In genomic region chr11:60988658-60989057, GRCh38 we compare ENCODE assay signal across 23 cellular contexts. TPM values are rescaled to one million over a fixed set of nuclear protein-coding genes. Genes with fewer than 3 reads are reported as not detected.
DNase-seq lines count a peak whose midpoint lies in the region; ATAC-seq and TF ChIP-seq lines count a peak whose summit lies in the region.
"Had no signal": no experiment of that assay in that cellular context is flagged by ENCODE, and none has a peak within 500 bp of the region (broad histone marks: within the 10 kb centered on the region; RNA-seq: fewer than 3 reads in every experiment).

No MANE protein-coding gene starts in this region.

- peaks cover 27% of the 10 kb centered on the region for H3K36me3 ChIP-seq in CD4-positive, alpha-beta memory T cell (ENCODE audit: insufficient read depth, low read length)
- H3K36me3 ChIP-seq: neural progenitor cell, tibial nerve had no signal

- no peak for TF ChIP-seq CTCF in omental fat pad (IDR thresholded peaks at IDR 0.05)

- H3K36me3 Mint-ChIP-seq in CD4-positive, alpha-beta memory T cell: peaks cover 36 to 75% of the 10 kb centered on the region in 2 donors
- H3K36me3 Mint-ChIP-seq: brain, neural progenitor cell had no signal

- CTCF ChIA-PET in CD4-positive, alpha-beta memory T cell (lab: Charles Lee; ENCODE audit: partially characterized antibody): interaction anchor here (1.3 to 2.1 kb wide), 2 partner anchors 10 to 54 kb away, joined by 3 to 9 read pairs; no protein-coding TSS in a partner anchor

- intact Hi-C loops in CD4-positive, alpha-beta memory T cell (cut with micrococcal nuclease): loop anchor here (5.0 kb wide), 1 partner anchor 124 kb away; no protein-coding TSS in a partner anchor

- peaks cover 95% of the 10 kb centered on the region for H3K4me1 ChIP-seq in CD4-positive, alpha-beta memory T cell (ENCODE audit: insufficient read depth, low read length)
- H3K4me1 ChIP-seq: tibial nerve had no signal

- peak; percentile 21 for DNase-seq in activated CD4-positive, alpha-beta T cell treated with anti-CD3 and anti-CD28 coated beads for 48 hours
- no peak for DNase-seq in activated CD4-positive, alpha-beta T cell treated with anti-CD3 and anti-CD28 coated beads, Interleukin-2, amount 50 U/mL, for 1 hour
- no peak for DNase-seq in CD4-positive, alpha-beta memory T cell
- DNase-seq in activated CD8-positive, alpha-beta memory T cell treated with anti-CD3 and anti-CD28 coated beads, Interleukin-2, amount 50 U/mL, for 48 hours: peak; percentile 54
- DNase-seq in islet precursor cell (peak; percentile 26), HUDEP-2 (lab: John Stamatoyannopoulos, UW; ENCODE audit: unreplicated experiment in 76 of 76) (no peak), omental fat pad (ENCODE audit: low spot score) (no peak), GOT3 (lab: John Stamatoyannopoulos, UW) (no peak)
- DNase-seq: activated gamma-delta T cell; DND-41; foreskin fibroblast; NCI-H1436; NCI-H2171; NCI-H69; OCI-M1; SIG-M5; stimulated activated CD4-positive, alpha-beta T cell treated with anti-CD3 and anti-CD28 coated beads, Interleukin-12 subunit alpha, Interleukin-12 subunit beta, amount 100 ng/mL, for 4 hours; stimulated activated naive B cell treated with anti-CD40 and anti-IgM and Interleukin-4, amounts not matched to agents 10 μg/mL and 1 μg/mL and 100 μg/mL, for 72 hours had no signal

- H3K27ac Mint-ChIP-seq in CD4-positive, alpha-beta memory T cell: peak overlapping the region; percentile 88 to 100 (median 97)
- H3K27ac Mint-ChIP-seq: brain, neural progenitor cell had no signal

- H3K4me3 Mint-ChIP-seq in CD4-positive, alpha-beta memory T cell: peak overlapping the region; percentile 58 to 82 (median 72)
- H3K4me3 Mint-ChIP-seq: neural progenitor cell; stimulated activated naive B cell treated with anti-CD40 and anti-IgM and Interleukin-4, amounts not matched to agents 10 μg/mL and 1 μg/mL and 100 μg/mL, for 72 hours had no signal

- H3K27ac ChIP-seq in CD4-positive, alpha-beta memory T cell (ENCODE audit: low read depth, low read length): peak overlapping the region; percentile 92
- H3K27ac ChIP-seq: A549, neural progenitor cell, tibial nerve had no signal

- POLR2A ChIA-PET in CD4-positive, alpha-beta memory T cell (lab: Charles Lee; ENCODE audit: partially characterized antibody): interaction anchor here (1.6 to 6.6 kb wide), 12 partner anchors 8 to 124 kb away, joined by 5 to 157 read pairs (median 48); partner anchors contain the start of gene CD5

- H3K9me3 Mint-ChIP-seq in CD4-positive, alpha-beta memory T cell: no peaks in the 10 kb centered on the region
- H3K9me3 Mint-ChIP-seq: brain; neural progenitor cell; stimulated activated naive B cell treated with anti-CD40 and anti-IgM and Interleukin-4, amounts not matched to agents 10 μg/mL and 1 μg/mL and 100 μg/mL, for 72 hours had no signal

- H3K9me3 ChIP-seq in CD4-positive, alpha-beta memory T cell (ENCODE audit: control insufficient read depth in 1 of 2, low read length in 2 of 2): no peaks in the 10 kb centered on the region
- H3K9me3 ChIP-seq: A549, tibial nerve had no signal

- H3K4me3 ChIP-seq in CD4-positive, alpha-beta memory T cell (ENCODE audit: low read length in 2 of 2): peak overlapping the region in 1 of 2 donors; percentile 15
- H3K4me3 ChIP-seq: A549, neural progenitor cell, tibial nerve had no signal

- H3K27me3 Mint-ChIP-seq in CD4-positive, alpha-beta memory T cell: no peaks in the 10 kb centered on the region
- H3K27me3 Mint-ChIP-seq: stimulated activated naive B cell treated with anti-CD40 and anti-IgM and Interleukin-4, amounts not matched to agents 10 μg/mL and 1 μg/mL and 100 μg/mL, for 72 hours had no signal

- no peak for ATAC-seq in omental fat pad (ENCODE audit: low FRiP score)

- peaks cover 66 to 91% (median 80%) of the 10 kb centered on the region in 4 donors for H3K4me1 Mint-ChIP-seq in CD4-positive, alpha-beta memory T cell

- H3K27me3 ChIP-seq in CD4-positive, alpha-beta memory T cell (ENCODE audit: insufficient read depth, low read length): no peaks in the 10 kb centered on the region
- H3K27me3 ChIP-seq: neural progenitor cell had no signal

RNA-seq across cellular contexts. Expression of gene CD6, which starts 17.2 kb away (rescaled TPM):
- total RNA-seq in CD4-positive, alpha-beta memory T cell: 100 to 1,000 TPM; 414 to 428 TPM
- 100 to 1,000 TPM; 281 to 298 TPM for polyA plus RNA-seq in CD4-positive, alpha-beta memory T cell
- 1 to 10 TPM in 3 of 4 donors, under 1 TPM in 1; 0.79 to 6.5 (median 2.2) TPM for total RNA-seq in omental fat pad
- total RNA-seq: renal cortical epithelial cell had no signal

RNA-seq across cellular contexts. Expression of gene SLC15A3, which starts 36.7 kb away (rescaled TPM):
- total RNA-seq in CD4-positive, alpha-beta memory T cell: 1 to 10 TPM; 4.6 to 5.4 TPM
- under 1 TPM in 1 of 2 donors, not detected in 1; 0.29 TPM for polyA plus RNA-seq in CD4-positive, alpha-beta memory T cell
- total RNA-seq in omental fat pad: 10 to 100 TPM; 17.6 to 56.0 (median 32.3) TPM
- polyA plus RNA-seq: A549 had no signal

Comparison
In these comparisons a context has a peak if more than half of its experiments do, and no peak if none do; other contexts are left out.
1. DNase-seq: peak in activated CD4-positive, alpha-beta T cell treated with anti-CD3 and anti-CD28 coated beads for 48 hours (single experiment), activated CD8-positive, alpha-beta memory T cell treated with anti-CD3 and anti-CD28 coated beads, Interleukin-2, amount 50 U/mL, for 48 hours (single experiment) and islet precursor cell (single experiment); none in activated CD4-positive, alpha-beta T cell treated with anti-CD3 and anti-CD28 coated beads, Interleukin-2, amount 50 U/mL, for 1 hour (single experiment), CD4-positive, alpha-beta memory T cell (0 of 5), HUDEP-2 (0 of 76), omental fat pad (single experiment) and GOT3 (single experiment).
2. RNA of gene CD6, which starts 17.2 kb away (total RNA-seq): 414 to 428 TPM in CD4-positive, alpha-beta memory T cell; 0.79 to 6.5 TPM in omental fat pad; every median in the first group is over 10 times any median in the second.